In genomic region chr11:130002846-130003716, GRCh38 we compare ENCODE assay signal across 1 cellular context.
A peak's percentile ranks its signal among the peaks of the same experiment; 100 is the strongest.
TF ChIP-seq lines count a peak whose summit lies in the region.

No MANE protein-coding gene starts in this region.

TF ChIP-seq in GM12878, 131 proteins besides CTCF, POLR2A, EP300 and RAD21 (continued from another document and continues in another):
- TF ChIP-seq IRF5 (IDR thresholded peaks at IDR 0.05; ENCODE audit: borderline replicate concordance) (peak; percentile 80), ZNF687 (IDR thresholded peaks at IDR 0.05) (peak; percentile 75), ZBTB4 (CRISPR knock-in tag; IDR thresholded peaks at IDR 0.05) (no peak), TCF12 (IDR thresholded peaks at IDR 0.05; ENCODE audit: low read depth, low read length) (peak; percentile 75; the same call in 1 of the 2 replicates), MYB (IDR thresholded peaks at IDR 0.05; ENCODE audit: borderline replicate concordance, low read depth, low read length) (no peak; the same call in 1 of the 2 replicates), E2F4 (IDR thresholded peaks at IDR 0.05; ENCODE audit: low read depth, low read length) (no peak), RFX5 (IDR thresholded peaks at IDR 0.05; ENCODE audit: low read depth, low read length) (peak; percentile 99), PAX8 (IDR thresholded peaks at IDR 0.05) (no peak), SP1 (IDR thresholded peaks at IDR 0.05; ENCODE audit: low read depth, low read length) (peak; percentile 92), CUX1 (IDR thresholded peaks at IDR 0.05; ENCODE audit: insufficient replicate concordance, low read depth, low read length) (no peak), GATAD2B (conservative IDR thresholded peaks at IDR 0.05; ENCODE audit: low read depth) (peak; percentile 97), TCF3 (IDR thresholded peaks at IDR 0.05; ENCODE audit: borderline replicate concordance, insufficient read depth, low read depth, low read length) (peak; percentile 79), ZBED1 (IDR thresholded peaks at IDR 0.05; ENCODE audit: borderline replicate concordance) (no peak), REST (IDR thresholded peaks at IDR 0.05; ENCODE audit: low read depth, low read length) (no peak), PBX3 (IDR thresholded peaks at IDR 0.05; ENCODE audit: insufficient replicate concordance, low read depth, low read length) (peak; percentile 11), STAT3 (IDR thresholded peaks at IDR 0.05; ENCODE audit: low read depth, low read length) (no peak), RAD51 (IDR thresholded peaks at IDR 0.05) (no peak), POLR2AphosphoS5 (IDR thresholded peaks at IDR 0.05; ENCODE audit: low read length) (peak; percentile 74), CBFB (IDR thresholded peaks at IDR 0.05; ENCODE audit: low read depth) (peak; percentile 5; the same call in 1 of the 2 replicates), SREBF2 (IDR thresholded peaks at IDR 0.05; ENCODE audit: low read length) (peak; percentile 85), EED (IDR thresholded peaks at IDR 0.05; ENCODE audit: low read depth) (peak; percentile 87), RB1 (IDR thresholded peaks at IDR 0.05; ENCODE audit: borderline replicate concordance) (peak; percentile 64; the same call in 1 of the 2 replicates), ZZZ3 (IDR thresholded peaks at IDR 0.05; ENCODE audit: control insufficient read depth, insufficient read length, low read depth) (no peak), CBX5 (IDR thresholded peaks at IDR 0.05; ENCODE audit: low read depth) (no peak), SREBF1 (IDR thresholded peaks at IDR 0.05; ENCODE audit: low read length) (no peak), RCOR1 (conservative IDR thresholded peaks at IDR 0.05; ENCODE audit: low read depth, low read length) (no peak), IKZF2 (IDR thresholded peaks at IDR 0.05) (peak; percentile 56 to 64; a peak in 3 of 4 replicates), TAF1 (IDR thresholded peaks at IDR 0.05; ENCODE audit: borderline replicate concordance, low read depth, low read length) (no peak), NKRF (conservative IDR thresholded peaks at IDR 0.05) (peak; percentile 81), CEBPB (IDR thresholded peaks at IDR 0.05; ENCODE audit: borderline replicate concordance in 1 of 2, low read depth in 2 of 2, low read length in 2 of 2) (peak in 1 of 2 experiments; percentile 33; a peak in 1 of 4 replicates), ZSCAN29 (IDR thresholded peaks at IDR 0.05) (no peak), EZH2 (IDR thresholded peaks at IDR 0.05; ENCODE audit: borderline replicate concordance, control insufficient read depth, low read depth, low read length) (no peak), JUND (IDR thresholded peaks at IDR 0.05; ENCODE audit: low read depth, low read length) (no peak)
